In the genomic region with DNA sequence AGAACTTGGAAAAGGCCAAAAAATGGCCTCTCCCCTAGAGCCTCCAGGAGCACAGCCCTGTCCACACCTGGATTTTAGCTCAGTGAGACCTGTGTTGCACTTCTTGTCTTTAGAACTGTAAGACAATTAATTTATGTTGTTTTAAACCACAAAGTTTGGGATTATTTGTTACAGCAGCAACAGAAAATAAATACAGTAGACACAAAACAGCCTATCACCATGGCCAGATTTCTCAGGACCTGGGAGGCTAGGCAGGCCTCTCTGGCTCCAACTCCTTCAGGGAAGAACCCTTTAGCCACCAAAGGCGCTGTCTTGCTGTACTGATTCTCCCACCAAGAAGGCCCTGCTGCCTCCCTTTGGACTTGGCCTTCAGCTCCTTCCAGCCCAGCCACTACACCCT, we compare ENCODE assay signal across 8 cellular contexts.
"Had no signal": no experiment of that assay in that cellular context is flagged by ENCODE, and none has a peak within 500 bp of the region (broad histone marks: within the 10 kb centered on the region; RNA-seq: fewer than 3 reads in every experiment).

No MANE protein-coding gene starts in this region.

- H3K4me2 ChIP-seq: GM23338, KMS-11 had no signal

- FAIRE-seq: H1, H54 had no signal

- ATAC-seq: GM23338 had no signal

- H3K27ac ChIP-seq: KMS-11 had no signal

- H3K4me3 ChIP-seq: GM23338 had no signal

- DNase-seq: H9, HCEC 1CT, IMR-90, KBM-7 had no signal

- H2AFZ ChIP-seq: GM23338 had no signal

- H3K9ac ChIP-seq: KMS-11 had no signal
